20 cellular contexts compared by ENCODE assay signal in the genomic region with DNA sequence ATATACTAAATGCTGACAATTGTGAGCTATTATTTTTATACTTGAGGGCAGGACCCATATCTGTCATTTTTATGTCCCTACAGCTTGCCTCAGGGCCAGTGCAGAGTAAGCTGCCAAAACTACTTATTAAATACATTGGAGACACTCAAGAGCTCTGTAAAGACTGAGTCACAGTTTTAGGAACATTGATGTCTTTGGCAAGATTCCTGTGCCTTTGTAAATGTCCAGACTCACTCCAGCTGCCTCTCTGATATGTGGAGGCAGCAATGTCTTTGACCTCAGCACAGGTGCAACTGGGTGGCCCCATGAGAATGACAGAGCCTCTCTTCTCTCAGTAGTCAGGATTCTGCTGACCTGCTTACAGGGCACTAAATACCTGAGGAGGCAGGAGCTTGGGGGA.
A peak's percentile ranks its signal among the peaks of the same experiment; 100 is the strongest.
DNase-seq lines count a peak whose midpoint lies in the region; ATAC-seq and TF ChIP-seq lines count a peak whose summit lies in the region.
"Had no signal": no experiment of that assay in that cellular context is flagged by ENCODE, and none has a peak within 500 bp of the region (broad histone marks: within the 10 kb centered on the region; RNA-seq: fewer than 3 reads in every experiment).

No MANE protein-coding gene starts in this region.

- no peak for TF ChIP-seq CTCF in heart left ventricle (IDR thresholded peaks at IDR 0.05)

- H2AFZ ChIP-seq in GM23248, result no peak overlapping the region

- ATAC-seq in heart left ventricle (peak; percentile 12 to 87 (median 66)), sciatic nerve (peak; percentile 17), GM21737 (IDR thresholded peaks at IDR 0.05; ENCODE audit: unreplicated experiment) (no peak)
- ATAC-seq: effector memory CD8-positive, alpha-beta T cell had no signal

- DNase-seq in GM23248 (peak; percentile 4), NCI-H2029 treated with DMSO at 0.1 percent for 48 hours (lab: John Stamatoyannopoulos, UW) (peak; percentile 35), heart left ventricle (peak in 1 of 5 donors; percentile 32), sciatic nerve (ENCODE audit: low spot score) (no peak), dedifferentiated amniotic fluid mesenchymal stem cell (ENCODE audit: extremely low spot score) (no peak), D341Med (ENCODE audit: low spot score) (no peak), NCI-H146 treated with DMSO at 0.1 percent for 48 hours (lab: John Stamatoyannopoulos, UW; ENCODE audit: unreplicated experiment) (no peak)
- DNase-seq: activated CD4-positive, alpha-beta T cell treated with anti-CD3 and anti-CD28 coated beads, Interleukin-2, amount 50 U/mL, for 4 hours; activated naive CD8-positive, alpha-beta T cell treated with anti-CD3 and anti-CD28 coated beads, Interleukin-2, amount 10 ng/mL, durations not matched to agents 7 days and 5 days; Caco-2; central memory CD4-positive, alpha-beta T cell; effector memory CD8-positive, alpha-beta T cell; GF-D8; GOT3; naive B cell; NCI-H1694 treated with DMSO at 0.1 percent for 48 hours; NCI-H524 treated with DMSO at 0.1 percent for 48 hours; stimulated activated CD4-positive, alpha-beta T cell treated with anti-CD3 and anti-CD28 coated beads, Interleukin-15, amount 100 ng/mL, for 24 hours; stomach had no signal

- H3K9ac ChIP-seq in GM23248, result no peak overlapping the region

- no peaks in the 10 kb centered on the region for H3K9me2 ChIP-seq in GM23248 (ENCODE audit: insufficient read depth)

- TF ChIP-seq POLR2A in heart left ventricle (IDR thresholded peaks at IDR 0.05), result no peak

- no peaks in the 10 kb centered on the region for H3K79me2 ChIP-seq in GM23248 (ENCODE audit: insufficient read depth)

- no peaks in the 10 kb centered on the region for H3K9me3 ChIP-seq in GM23248 (ENCODE audit: low read depth)
- no peaks in the 10 kb centered on the region for H3K9me3 ChIP-seq in heart left ventricle
- H3K9me3 ChIP-seq: Caco-2, stomach had no signal

- H3F3A ChIP-seq in GM23248 (ENCODE audit: insufficient read depth), result no peaks in the 10 kb centered on the region

- no peaks in the 10 kb centered on the region for H3K27me3 ChIP-seq in GM23248 (replicated peaks; ENCODE audit: insufficient read depth)
- H3K27me3 ChIP-seq in heart left ventricle, result no peaks in the 10 kb centered on the region
- H3K27me3 ChIP-seq: stomach had no signal

- H3K4me1 ChIP-seq in GM23248 (ENCODE audit: insufficient read depth) (no peaks in the 10 kb centered on the region), heart left ventricle (peaks cover 0 to 57% (median 21%) of the 10 kb centered on the region in 12 donors)
- H3K4me1 ChIP-seq: Caco-2 had no signal

- intact Hi-C loops in heart left ventricle (cut with DNase I) (no loop called here), sciatic nerve (cut with DNase I) (no loop called here)

- H3K4me3 ChIP-seq in GM23248, result no peak overlapping the region
- no peak overlapping the region for H3K4me3 ChIP-seq in heart left ventricle
- H3K4me3 ChIP-seq: stomach had no signal

- no peaks in the 10 kb centered on the region for H4K20me1 ChIP-seq in GM23248 (ENCODE audit: insufficient read depth)

- H3K27ac ChIP-seq in GM23248 (no peak overlapping the region), heart left ventricle (no peak overlapping the region)
- H3K27ac ChIP-seq: stomach had no signal

- in situ Hi-C loops in GM23248 (cut with MboI), result no loop called here

- H3K36me3 ChIP-seq in GM23248 (ENCODE audit: low read depth) (no peaks in the 10 kb centered on the region), heart left ventricle (no peaks in the 10 kb centered on the region)
- H3K36me3 ChIP-seq: stomach had no signal

- no peak overlapping the region for H3K4me2 ChIP-seq in GM23248 (ENCODE audit: unreplicated experiment)

Comparison
In these comparisons a context has a peak if more than half of its experiments do, and no peak if none do; other contexts are left out.
1. DNase-seq: peak in GM23248 (single experiment) and NCI-H2029 treated with DMSO at 0.1 percent for 48 hours (single experiment); none in sciatic nerve (single experiment), dedifferentiated amniotic fluid mesenchymal stem cell (single experiment), D341Med (single experiment) and NCI-H146 treated with DMSO at 0.1 percent for 48 hours (single experiment).